Comparison of ENCODE assay signal across 11 cellular contexts in the genomic region with DNA sequence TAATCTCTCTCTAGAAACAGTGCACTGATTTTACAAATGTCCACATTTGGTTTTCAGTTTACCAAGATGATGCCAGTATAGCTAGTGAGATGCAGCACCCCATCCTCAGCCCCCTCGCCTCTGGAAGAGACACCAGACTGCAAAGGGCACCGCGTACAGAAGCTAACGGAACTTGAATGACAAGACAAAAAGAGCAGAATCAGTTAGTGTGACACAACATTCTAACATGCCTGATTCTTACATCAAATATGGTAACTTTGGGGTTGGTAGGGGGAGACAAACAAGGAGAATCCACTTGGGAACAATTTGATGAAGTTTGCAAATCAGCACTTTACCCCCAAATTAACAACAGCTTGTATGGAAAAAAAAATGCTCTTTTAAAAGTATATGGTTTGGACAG.
"Had no signal": no experiment of that assay in that cellular context is flagged by ENCODE, and none has a peak within 500 bp of the region (broad histone marks: within the 10 kb centered on the region; RNA-seq: fewer than 3 reads in every experiment).

No MANE protein-coding gene starts in this region.

- H3K4me3 ChIP-seq: GM23248, GM23338, HAP-1 had no signal

- ATAC-seq: GM23338, HCT116 had no signal

- H3K27ac ChIP-seq: GM23248 had no signal

- DNase-seq: GM23248, GOT3, H7, H9, HCEC 1CT, HFFc6 had no signal

- H3K9ac ChIP-seq: GM23248 had no signal

- H3K9me3 ChIP-seq: HAP-1 had no signal

- H2AFZ ChIP-seq: GM23248, GM23338 had no signal

- FAIRE-seq: H1, H54 had no signal

- H3K4me2 ChIP-seq: GM23338 had no signal
